In genomic region chr15:24777307-24777706, GRCh38 we compare ENCODE assay signal across 5 cellular contexts.
"Had no signal": no experiment of that assay in that cellular context is flagged by ENCODE, and none has a peak within 500 bp of the region (broad histone marks: within the 10 kb centered on the region; RNA-seq: fewer than 3 reads in every experiment).

No MANE protein-coding gene starts in this region.

- H3K4me3 ChIP-seq: K562 had no signal

- H3K27ac ChIP-seq: HL-60 had no signal

- DNase-seq: IMR-90, KBM-7, KG1 had no signal
